In genomic region chr1:121216676-121217075, GRCh38 we compare ENCODE assay signal across 1 cellular context. TPM values are rescaled to one million over a fixed set of nuclear protein-coding genes. Genes with fewer than 3 reads are reported as not detected.
"Had no signal": no experiment of that assay in that cellular context is flagged by ENCODE, and none has a peak within 500 bp of the region (broad histone marks: within the 10 kb centered on the region; RNA-seq: fewer than 3 reads in every experiment).

No MANE protein-coding gene starts in this region.

RNA-seq across cellular contexts. Expression of gene FAM72B, which starts 32.5 kb away (rescaled TPM):
- total RNA-seq: gastrocnemius medialis had no signal
